In the genomic region with DNA sequence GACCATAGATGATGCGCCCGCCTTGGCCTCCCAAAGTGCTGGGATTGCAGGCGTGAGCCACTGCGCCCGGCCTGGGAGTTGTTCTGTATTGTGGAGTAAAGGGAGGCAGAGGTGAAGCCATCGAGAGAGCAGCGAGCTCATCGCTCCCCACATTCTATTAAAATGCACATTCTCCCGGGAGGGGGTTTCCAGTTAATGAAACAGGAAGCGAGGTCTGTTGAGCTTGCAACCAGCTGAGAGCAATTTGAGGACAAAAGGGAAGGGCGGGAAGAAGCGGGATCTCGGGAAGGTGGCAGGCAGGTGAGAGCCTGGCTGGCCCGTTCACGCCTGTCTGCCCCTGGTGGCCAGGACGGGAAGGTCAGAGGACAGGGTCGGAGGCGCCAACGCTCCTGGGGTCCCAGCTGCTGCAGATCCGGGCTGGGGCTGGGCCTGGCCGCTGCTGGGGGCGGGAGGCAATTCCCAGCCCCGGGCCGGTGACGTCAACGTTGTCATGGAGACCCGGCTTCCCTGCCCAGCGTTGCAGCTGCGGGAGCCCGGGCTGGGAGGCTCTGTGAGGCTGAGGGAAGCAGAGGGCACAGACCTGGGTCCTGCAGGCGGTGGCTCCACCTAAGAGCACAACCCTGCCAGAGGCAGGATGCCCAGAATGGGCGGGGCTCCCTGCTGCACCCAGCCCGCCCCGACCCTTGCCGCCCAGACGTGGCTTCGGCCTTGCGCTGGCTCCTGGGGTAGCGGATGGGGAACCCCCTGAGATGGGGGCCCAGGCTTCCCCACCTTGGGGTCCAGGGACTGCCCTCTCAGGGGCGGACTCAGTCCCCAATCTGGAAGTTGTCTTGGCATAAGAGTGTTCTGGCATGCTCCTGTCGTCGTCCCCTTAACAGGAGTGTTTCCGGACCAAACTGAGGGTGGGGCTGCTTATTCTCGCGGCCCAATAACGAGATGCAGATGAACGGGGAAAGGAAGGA, we compare ENCODE assay signal across 7 cellular contexts. TPM values are rescaled to one million over a fixed set of nuclear protein-coding genes. Genes with fewer than 3 reads are reported as not detected.
DNase-seq lines count a peak whose midpoint lies in the region; ATAC-seq and TF ChIP-seq lines count a peak whose summit lies in the region.

No MANE protein-coding gene starts in this region.

- H3K27ac ChIP-seq in right lobe of liver: peak overlapping the region in 1 of 3 donors; percentile 3

- ATAC-seq in GM18511 (IDR thresholded peaks at IDR 0.05; ENCODE audit: unreplicated experiment) (peak; percentile 88), HG03025 (IDR thresholded peaks at IDR 0.05; ENCODE audit: low FRiP score, unreplicated experiment) (peak; percentile 65), right lobe of liver (peak; percentile 91 to 96 (median 92))

- 28% methylated on average over 21 of the region's 47 CpGs for WGBS in right lobe of liver (ENCODE audit: insufficient coverage, low coverage, low lambda C conversion rate, missing lambda C conversion rate)

- intact Hi-C loops in right lobe of liver (cut with DNase I): no loop called here

- TF ChIP-seq POLR2A in right lobe of liver (IDR thresholded peaks at IDR 0.05): no peak

- no peaks in the 10 kb centered on the region for H3K36me3 ChIP-seq in right lobe of liver

- no peaks in the 10 kb centered on the region for H3K9me3 ChIP-seq in right lobe of liver

- H3K4me1 ChIP-seq in right lobe of liver: peaks cover 0 to 6% (median 0%) of the 10 kb centered on the region in 4 donors

- H3K4me3 ChIP-seq in right lobe of liver: peak overlapping the region; percentile 1 to 20 (median 17)

- H3K27me3 ChIP-seq in right lobe of liver: no peaks in the 10 kb centered on the region

- DNase-seq in NCI-H2171 treated with DMSO at 0.1 percent for 48 hours (lab: John Stamatoyannopoulos, UW) (peak; percentile 92), dermis microvascular lymphatic vessel endothelial cell (ENCODE audit: low read depth in 2 of 2) (peak; percentile 84 to 85), right lobe of liver (peak; percentile 89 to 92 (median 90))
- DNase-seq in activated CD4-positive, alpha-beta T cell treated with anti-CD3 and anti-CD28 coated beads, Interleukin-2, amount 50 U/mL, for 1 hour: peak; percentile 55
- DNase-seq in stimulated activated CD4-positive, alpha-beta T cell treated with anti-CD3 and anti-CD28 coated beads, Interleukin-4, amount 100 ng/mL, for 1 hour: peak; percentile 61

- TF ChIP-seq CTCF in right lobe of liver (IDR thresholded peaks at IDR 0.05): peak; percentile 54 to 67 (median 62)

RNA-seq across cellular contexts. Expression of a gene that starts 48.7 kb away (rescaled TPM):
- total RNA-seq in dermis microvascular lymphatic vessel endothelial cell: 10.4 and 25.9 TPM in 2 replicates
- total RNA-seq in right lobe of liver: 10 to 100 TPM; 11.1 to 23.1 (median 17.7) TPM
